ENCODE assay signal across 13 cellular contexts in genomic region chr12:113228394-113229028, GRCh38. TPM values are rescaled to one million over a fixed set of nuclear protein-coding genes. Genes with fewer than 3 reads are reported as not detected.
DNase-seq lines count a peak whose midpoint lies in the region; ATAC-seq and TF ChIP-seq lines count a peak whose summit lies in the region.
"Had no signal": no experiment of that assay in that cellular context is flagged by ENCODE, and none has a peak within 500 bp of the region (broad histone marks: within the 10 kb centered on the region; RNA-seq: fewer than 3 reads in every experiment).

No MANE protein-coding gene starts in this region.

- H3K23ac ChIP-seq in trophoblast cell (ENCODE audit: low read length): no peak overlapping the region

- H3K27me3 Mint-ChIP-seq in Caco-2 (ENCODE audit: insufficient read depth, unreplicated experiment): no peaks in the 10 kb centered on the region

- H4K91ac ChIP-seq in trophoblast cell (ENCODE audit: low read depth, low read length): peak overlapping the region; percentile 60

- peaks cover 61% of the 10 kb centered on the region for H3K4me1 ChIP-seq in Caco-2
- H3K4me1 ChIP-seq in RWPE2 (ENCODE audit: insufficient read depth, poor library complexity, severe bottlenecking): peaks cover 17% of the 10 kb centered on the region
- H3K4me1 ChIP-seq in esophagus (ENCODE audit: control insufficient read depth in 2 of 2, insufficient read depth in 2 of 2, low read length in 1 of 2): peaks cover 0 to 5% of the 10 kb centered on the region in 2 donors
- H3K4me1 ChIP-seq in trophoblast cell (ENCODE audit: control insufficient read depth in 1 of 2, insufficient read depth in 2 of 2, low read length in 2 of 2): peaks cover 35 to 46% of the 10 kb centered on the region in 2 experiments

- POLR2A ChIA-PET in Caco-2 (lab: Charles Lee): no interaction called here

- no peak overlapping the region for H3K4me3 Mint-ChIP-seq in Caco-2 (ENCODE audit: unreplicated experiment)

- H3K4me1 Mint-ChIP-seq in Caco-2 (ENCODE audit: low read depth, unreplicated experiment): peaks cover 20% of the 10 kb centered on the region

- CTCF ChIA-PET in Caco-2 (lab: Charles Lee): no interaction called here

- H3K79me1 ChIP-seq in trophoblast cell (ENCODE audit: low read length): peaks cover 40% of the 10 kb centered on the region

- no peak overlapping the region for H4K12ac ChIP-seq in trophoblast cell (ENCODE audit: low read depth, low read length)

- no peak overlapping the region for H3K4me2 ChIP-seq in trophoblast cell (ENCODE audit: low read length)

- H3K27me3 ChIP-seq in Caco-2 (replicated peaks; ENCODE audit: control insufficient read depth, insufficient read depth, low read length) (no peaks in the 10 kb centered on the region), RWPE2 (ENCODE audit: insufficient read depth, poor library complexity, severe bottlenecking) (no peaks in the 10 kb centered on the region), esophagus (ENCODE audit: control insufficient read depth in 1 of 2, insufficient read depth in 2 of 2, low read length in 2 of 2) (no peaks in the 10 kb centered on the region), trophoblast cell (ENCODE audit: insufficient read depth, low read length) (no peaks in the 10 kb centered on the region)
- H3K27me3 ChIP-seq: body of pancreas, upper lobe of right lung had no signal

- peak overlapping the region; percentile 38 for H3K14ac ChIP-seq in trophoblast cell (ENCODE audit: low read length)

- ATAC-seq in RWPE2 (ENCODE audit: low read depth): no peak
- ATAC-seq in GM21360 (IDR thresholded peaks at IDR 0.05; ENCODE audit: unreplicated experiment): no peak
- ATAC-seq: activated CD4-positive, CD25-positive, alpha-beta regulatory T cell treated with anti-CD3 and anti-CD28 coated beads, Interleukin-2, amount 50 U/mL, for 24 hours; body of pancreas; Panc1; upper lobe of right lung had no signal

- H3K27ac ChIP-seq in RWPE2 (ENCODE audit: poor library complexity, severe bottlenecking) (peak overlapping the region; percentile 77), esophagus (ENCODE audit: low read depth in 2 of 2, low read length in 1 of 2) (peak overlapping the region; percentile 75 to 87), trophoblast cell (ENCODE audit: low read depth, low read length) (peak overlapping the region; percentile 48)

- H3K79me2 ChIP-seq in trophoblast cell (ENCODE audit: control insufficient read depth, insufficient read depth, low read length, poor library complexity): peaks cover 6% of the 10 kb centered on the region

- H2BK12ac ChIP-seq in trophoblast cell (ENCODE audit: low read length): peak overlapping the region; percentile 62

- peak overlapping the region; percentile 41 for H4K8ac ChIP-seq in trophoblast cell (ENCODE audit: low read depth, low read length)

- no peak overlapping the region for H2AFZ ChIP-seq in trophoblast cell (ENCODE audit: insufficient read depth, low read length, poor library complexity)

- peak overlapping the region; percentile 80 for H2BK120ac ChIP-seq in trophoblast cell (ENCODE audit: insufficient read depth, low read length, poor library complexity)

- peak overlapping the region; percentile 45 for H2AK5ac ChIP-seq in trophoblast cell (ENCODE audit: low read length)

- H3K9me3 ChIP-seq in Caco-2: no peaks in the 10 kb centered on the region
- H3K9me3 ChIP-seq in RWPE2 (ENCODE audit: severe bottlenecking): no peaks in the 10 kb centered on the region
- H3K9me3 ChIP-seq in esophagus (ENCODE audit: control insufficient read depth in 2 of 2, insufficient read depth in 1 of 2, low read depth in 1 of 2, low read length in 1 of 2): no peaks in the 10 kb centered on the region
- H3K9me3 ChIP-seq in trophoblast cell (ENCODE audit: insufficient read depth, low read depth, low read length): no peaks in the 10 kb centered on the region
- H3K9me3 ChIP-seq: body of pancreas, upper lobe of right lung had no signal

- H3K4ac ChIP-seq in trophoblast cell (ENCODE audit: low read depth, low read length): no peak overlapping the region

- WGBS in esophagus, 2 donors: 65 to 77% methylated on average over 5 of the region's 5 CpGs
- WGBS in trophoblast cell (ENCODE audit: extremely low coverage, insufficient coverage, insufficient read length): no CpG with 5 or more reads among the region's 5 CpGs

- H3K4me3 ChIP-seq in Caco-2 (ENCODE audit: low read depth, low read length) (no peak overlapping the region), RWPE2 (ENCODE audit: severe bottlenecking) (no peak overlapping the region), esophagus (ENCODE audit: low read depth in 1 of 2, low read length in 2 of 2) (no peak overlapping the region), trophoblast cell (ENCODE audit: low read depth, low read length) (no peak overlapping the region)
- H3K4me3 ChIP-seq: body of pancreas, upper lobe of right lung had no signal

- TF ChIP-seq CTCF in Caco-2 (IDR thresholded peaks at IDR 0.05; ENCODE audit: insufficient read depth in 1 of 2, low read depth in 1 of 2, low read length in 1 of 2, severe bottlenecking in 1 of 2, unreplicated experiment in 1 of 2): no peak
- TF ChIP-seq CTCF in RWPE2 (IDR thresholded peaks at IDR 0.05; ENCODE audit: poor library complexity, severe bottlenecking): no peak

- H3K9ac ChIP-seq in trophoblast cell (ENCODE audit: low read length): no peak overlapping the region

- H2BK5ac ChIP-seq in trophoblast cell (ENCODE audit: low read depth, low read length, poor library complexity): peak overlapping the region; percentile 14

- intact Hi-C loops in Caco-2 (cut with micrococcal nuclease; ENCODE audit: unreplicated experiment): no loop called here

- peaks cover 35% of the 10 kb centered on the region for H3K36me3 Mint-ChIP-seq in Caco-2 (ENCODE audit: insufficient read depth, unreplicated experiment)

- H3K18ac ChIP-seq in trophoblast cell (ENCODE audit: low read length): no peak overlapping the region

- peak overlapping the region; percentile 95 for H3K27ac Mint-ChIP-seq in Caco-2 (ENCODE audit: unreplicated experiment)

- no peaks in the 10 kb centered on the region for H3K9me3 Mint-ChIP-seq in Caco-2 (ENCODE audit: unreplicated experiment)

- H3K36me3 ChIP-seq in Caco-2 (ENCODE audit: control insufficient read depth, insufficient read depth, low read length): peaks cover 15% of the 10 kb centered on the region
- H3K36me3 ChIP-seq in RWPE2 (ENCODE audit: low read depth): peaks cover 72% of the 10 kb centered on the region
- peaks cover 6 to 31% of the 10 kb centered on the region in 2 donors for H3K36me3 ChIP-seq in esophagus (ENCODE audit: control insufficient read depth in 2 of 2, insufficient read depth in 2 of 2, low read length in 1 of 2)
- H3K36me3 ChIP-seq in trophoblast cell (ENCODE audit: control insufficient read depth in 1 of 2, insufficient read depth in 2 of 2, low read length in 2 of 2): peaks cover 14 to 17% of the 10 kb centered on the region in 2 experiments

- DNase-seq in Caco-2: peak; percentile 61 to 65
- no peak for DNase-seq in RWPE2 (ENCODE audit: low spot score)
- DNase-seq in trophoblast cell: peak in 1 of 2 donors; percentile 57
- no peak for DNase-seq in NCI-H2029 treated with DMSO at 0.1 percent for 48 hours (lab: John Stamatoyannopoulos, UW)
- no peak for DNase-seq in NCI-H446 treated with DMSO at 0.1 percent for 48 hours (lab: John Stamatoyannopoulos, UW)
- no peak for DNase-seq in HPDE6-E6E7 (ENCODE audit: extremely low spot score)
- DNase-seq: body of pancreas, NCI-H1105, upper lobe of right lung had no signal

- BruUV-seq in Caco-2 (replicated peaks; lab: Mats Ljungman, UMichigan): no TSS peak

RNA-seq across cellular contexts. Expression of gene TPCN1, which starts 7.2 kb away (rescaled TPM):
- 54.4 and 55.9 TPM in 2 replicates for total RNA-seq in Caco-2 (2022)
- 10 to 100 TPM; 30.9 to 57.6 TPM for polyA plus RNA-seq in esophagus
- 14.9 and 16.0 TPM in 2 replicates for polyA plus RNA-seq in trophoblast cell (2013)

RNA-seq across cellular contexts. Expression of gene RITA1, which starts 43.0 kb away (rescaled TPM):
- 32.7 and 33.6 TPM in 2 replicates for total RNA-seq in Caco-2 (2022)
- polyA plus RNA-seq in esophagus: 10 to 100 TPM in 1 of 2 donors, 1 to 10 TPM in 1; 6.8 to 14.6 TPM
- polyA plus RNA-seq in trophoblast cell (2013): 11.2 and 11.4 TPM in 2 replicates

RNA-seq across cellular contexts. Expression of gene DDX54, which starts 43.2 kb away (rescaled TPM):
- 101 and 110 TPM in 2 replicates for total RNA-seq in Caco-2 (2022)
- 10 to 100 TPM; 34.3 to 49.1 TPM for polyA plus RNA-seq in esophagus
- 42.0 and 42.6 TPM in 2 replicates for polyA plus RNA-seq in trophoblast cell (2013)

Comparison
In these comparisons a context has a peak if more than half of its experiments do, and no peak if none do; other contexts are left out.
1. DNase-seq: peak in Caco-2 (2 of 2); none in RWPE2 (single experiment), NCI-H2029 treated with DMSO at 0.1 percent for 48 hours (single experiment), NCI-H446 treated with DMSO at 0.1 percent for 48 hours (single experiment) and HPDE6-E6E7 (single experiment).
2. Peak in every context shown above with its lines, with median percentiles within 50 percentile points of each other: H3K27ac ChIP-seq.